ENCODE assay signal across 23 cellular contexts in the genomic region with DNA sequence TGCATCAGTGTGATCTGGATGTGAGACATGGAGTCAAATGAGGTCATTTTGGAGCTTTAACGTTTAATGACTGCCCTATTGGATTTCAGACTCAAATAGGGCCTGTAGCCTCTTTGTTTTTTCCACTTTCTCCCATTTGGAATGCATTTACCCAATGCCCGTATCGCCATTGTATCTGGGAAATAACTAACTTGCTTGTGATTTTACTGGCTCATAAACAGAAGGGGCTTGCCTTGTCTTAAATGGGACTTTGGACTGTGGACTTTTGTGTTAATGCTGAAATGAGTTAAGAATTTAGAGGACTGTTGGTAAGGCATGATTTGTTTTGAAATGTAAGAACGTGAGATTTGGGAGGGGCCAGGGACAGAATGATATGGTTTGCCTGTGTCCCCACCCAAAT.
A peak's percentile ranks its signal among the peaks of the same experiment; 100 is the strongest.
DNase-seq lines count a peak whose midpoint lies in the region; ATAC-seq, FAIRE-seq and TF ChIP-seq lines count a peak whose summit lies in the region.
"Had no signal": no experiment of that assay in that cellular context is flagged by ENCODE, and none has a peak within 500 bp of the region (broad histone marks: within the 10 kb centered on the region; RNA-seq: fewer than 3 reads in every experiment).

No MANE protein-coding gene starts in this region.

- no peak for TF ChIP-seq EP300 in HepG2 (IDR thresholded peaks at IDR 0.05; ENCODE audit: low read depth in 2 of 2, low read length in 2 of 2)
- no peak for TF ChIP-seq EP300 in HepG2 (CRISPR knock-in tag; IDR thresholded peaks at IDR 0.05; ENCODE audit: borderline replicate concordance)

- no peak for TF ChIP-seq RAD21 in HepG2 (CRISPR knock-in tag; IDR thresholded peaks at IDR 0.05)

- H3K36me3 ChIP-seq in HepG2 (replicated peaks in 1 of 2; ENCODE audit: control insufficient read depth in 1 of 2, insufficient read depth in 2 of 2, low read length in 2 of 2) (no peaks in the 10 kb centered on the region), right lobe of liver (no peaks in the 10 kb centered on the region), hepatocyte (replicated peaks; ENCODE audit: insufficient read depth, low read depth) (no peaks in the 10 kb centered on the region), mucosa of descending colon (ENCODE audit: low read depth) (no peaks in the 10 kb centered on the region)
- H3K36me3 ChIP-seq: BLaER1 treated with 17β-estradiol and CSF1 and Interleukin-3, amounts not matched to agents 10 nM and 100 nM had no signal

- peaks cover 47% of the 10 kb centered on the region for H3K9me3 ChIP-seq in HepG2 (ENCODE audit: low read length)
- no peaks in the 10 kb centered on the region for H3K9me3 ChIP-seq in right lobe of liver
- no peaks in the 10 kb centered on the region for H3K9me3 ChIP-seq in hepatocyte (ENCODE audit: low read depth)
- no peaks in the 10 kb centered on the region for H3K9me3 ChIP-seq in mucosa of descending colon
- H3K9me3 ChIP-seq: A549; BLaER1 treated with 17β-estradiol and CSF1 and Interleukin-3, amounts not matched to agents 10 nM and 100 nM had no signal

- no TSS peak for BruUV-seq in HepG2 (replicated peaks; lab: Mats Ljungman, UMichigan)

- intact Hi-C loops in HepG2 (cut with micrococcal nuclease; ENCODE audit: unreplicated experiment): loop anchor here (10.0 kb wide), 1 partner anchor 104 kb away; no protein-coding TSS in a partner anchor
- intact Hi-C loops in right lobe of liver (cut with DNase I): no loop called here
- intact Hi-C loops in mucosa of descending colon (cut with DNase I, micrococcal nuclease): no loop called here
- intact Hi-C loops in left ventricle myocardium superior (cut with micrococcal nuclease): no loop called here

- H3K27ac ChIP-seq in HepG2 (ENCODE audit: extremely low read length, insufficient read depth, low read length): no peak overlapping the region
- no peak overlapping the region for H3K27ac ChIP-seq in right lobe of liver
- H3K27ac ChIP-seq in hepatocyte: peak overlapping the region; percentile 36
- H3K27ac ChIP-seq: 22Rv1; BLaER1 treated with 17β-estradiol and CSF1 and Interleukin-3, amounts not matched to agents 10 nM and 100 nM; C4-2B had no signal

- no peak overlapping the region for H3K9ac ChIP-seq in HepG2 (ENCODE audit: insufficient read depth, low read depth, low read length)
- H3K9ac ChIP-seq: BLaER1 treated with 17β-estradiol and CSF1 and Interleukin-3, amounts not matched to agents 10 nM and 100 nM had no signal

- no peaks in the 10 kb centered on the region for H4K20me1 ChIP-seq in HepG2 (ENCODE audit: insufficient read depth, low read length)
- no peaks in the 10 kb centered on the region for H4K20me1 ChIP-seq in hepatocyte (ENCODE audit: insufficient read depth, poor library complexity, severe bottlenecking)
- H4K20me1 ChIP-seq: BLaER1 treated with 17β-estradiol and CSF1 and Interleukin-3, amounts not matched to agents 10 nM and 100 nM had no signal

- no peak for DNase-seq in HepG2 (ENCODE audit: low spot score)
- DNase-seq in right lobe of liver: no peak
- peak; percentile 4 for DNase-seq in hepatocyte (ENCODE audit: low spot score)
- peak in 1 of 3 donors; percentile 4 for DNase-seq in mucosa of descending colon
- DNase-seq in kidney glomerular epithelial cell (lab: John Stamatoyannopoulos, UW): no peak
- no peak for DNase-seq in left ventricle myocardium superior
- DNase-seq: AML-193; CD4-positive, alpha-beta T cell; CD8-positive, alpha-beta T cell; DMS 273 treated with DMSO at 0.1 percent for 48 hours; DMS153; DMS53; DMS79; DND-41; EL; GDM1 had no signal

- FAIRE-seq in HepG2 (lab: Jason Lieb, UNC): no peak
- FAIRE-seq: A549, GM12878, GM12892, GM18507 had no signal

- TF ChIP-seq CTCF in HepG2 (CRISPR knock-in tag; IDR thresholded peaks at IDR 0.05) (no peak), right lobe of liver (IDR thresholded peaks at IDR 0.05) (no peak), hepatocyte (IDR thresholded peaks at IDR 0.05; ENCODE audit: poor library complexity) (no peak), mucosa of descending colon (IDR thresholded peaks at IDR 0.05) (no peak)

- H3K4me2 ChIP-seq in HepG2 (ENCODE audit: low read depth, low read length) (no peak overlapping the region), hepatocyte (no peak overlapping the region)
- H3K4me2 ChIP-seq: A549; BLaER1 treated with 17β-estradiol and CSF1 and Interleukin-3, amounts not matched to agents 10 nM and 100 nM had no signal

- TF ChIP-seq POLR2A in HepG2 (IDR thresholded peaks at IDR 0.05; ENCODE audit: insufficient read depth in 1 of 2, low read depth in 2 of 2, low read length in 2 of 2) (no peak), right lobe of liver (IDR thresholded peaks at IDR 0.05) (no peak)

- CTCF ChIA-PET in HepG2 (lab: Yijun Ruan, JAX; ENCODE audit: low intra/inter-chr PET ratio, low total read pairs): no interaction called here

- no peaks in the 10 kb centered on the region for H3K79me2 ChIP-seq in HepG2 (ENCODE audit: insufficient read depth, low read length)
- no peaks in the 10 kb centered on the region for H3K79me2 ChIP-seq in hepatocyte

- H3K27me3 ChIP-seq in HepG2 (ENCODE audit: control insufficient read depth in 1 of 2, insufficient read depth in 2 of 2, low read length in 2 of 2): no peaks in the 10 kb centered on the region
- H3K27me3 ChIP-seq in right lobe of liver: no peaks in the 10 kb centered on the region
- H3K27me3 ChIP-seq in hepatocyte: no peaks in the 10 kb centered on the region
- H3K27me3 ChIP-seq: BLaER1 treated with 17β-estradiol and CSF1 and Interleukin-3, amounts not matched to agents 10 nM and 100 nM had no signal

- ATAC-seq in HepG2: no peak
- ATAC-seq in right lobe of liver: no peak
- peak; percentile 70 for ATAC-seq in mucosa of descending colon
- ATAC-seq in left ventricle myocardium superior: no peak
- ATAC-seq: A549; CD8-positive, alpha-beta T cell; GM12878 had no signal

- no peak overlapping the region for H2AFZ ChIP-seq in HepG2 (ENCODE audit: low read length)
- H2AFZ ChIP-seq in hepatocyte: no peak overlapping the region

- 26% methylated on average over 4 of the region's 4 CpGs for WGBS in HepG2 (ENCODE audit: low lambda C conversion rate)
- 46% methylated on average over 4 of the region's 4 CpGs for WGBS in right lobe of liver (ENCODE audit: insufficient coverage, low coverage, low lambda C conversion rate, missing lambda C conversion rate)
- WGBS in hepatocyte (ENCODE audit: low lambda C conversion rate, missing lambda C conversion rate): 83% methylated on average over 4 of the region's 4 CpGs

- in situ Hi-C loops in HepG2 (cut with HindIII; ENCODE audit: extremely low pct_ligation_motif_present, low pct_unique_long_range_greater_than_20kb): no loop called here

- POLR2A ChIA-PET in HepG2 (lab: Yijun Ruan, JAX): no interaction called here

- H3K9me2 ChIP-seq in hepatocyte (replicated peaks; ENCODE audit: insufficient read depth): no peaks in the 10 kb centered on the region

- H3K4me1 ChIP-seq in HepG2 (ENCODE audit: insufficient read depth, low read length) (no peaks in the 10 kb centered on the region), right lobe of liver (no peaks in the 10 kb centered on the region), hepatocyte (ENCODE audit: insufficient read depth) (no peaks in the 10 kb centered on the region), mucosa of descending colon (ENCODE audit: low read depth) (peaks cover 2% of the 10 kb centered on the region)
- H3K4me1 ChIP-seq: BLaER1 treated with 17β-estradiol and CSF1 and Interleukin-3, amounts not matched to agents 10 nM and 100 nM had no signal

- H3K4me3 ChIP-seq in HepG2 (replicated peaks in 1 of 3; ENCODE audit: insufficient read depth in 1 of 3, low read depth in 2 of 3, low read length in 3 of 3) (no peak overlapping the region), right lobe of liver (no peak overlapping the region), hepatocyte (no peak overlapping the region), mucosa of descending colon (no peak overlapping the region)
- H3K4me3 ChIP-seq: A549; BLaER1 treated with 17β-estradiol and CSF1 and Interleukin-3, amounts not matched to agents 10 nM and 100 nM; GM12878 had no signal

TF ChIP-seq in HepG2, 621 proteins besides CTCF, POLR2A, EP300 and RAD21:
- TF ChIP-seq TP53 (CRISPR knock-in tag; conservative IDR thresholded peaks at IDR 0.05): no peak
- TF ChIP-seq, protein P1, sequence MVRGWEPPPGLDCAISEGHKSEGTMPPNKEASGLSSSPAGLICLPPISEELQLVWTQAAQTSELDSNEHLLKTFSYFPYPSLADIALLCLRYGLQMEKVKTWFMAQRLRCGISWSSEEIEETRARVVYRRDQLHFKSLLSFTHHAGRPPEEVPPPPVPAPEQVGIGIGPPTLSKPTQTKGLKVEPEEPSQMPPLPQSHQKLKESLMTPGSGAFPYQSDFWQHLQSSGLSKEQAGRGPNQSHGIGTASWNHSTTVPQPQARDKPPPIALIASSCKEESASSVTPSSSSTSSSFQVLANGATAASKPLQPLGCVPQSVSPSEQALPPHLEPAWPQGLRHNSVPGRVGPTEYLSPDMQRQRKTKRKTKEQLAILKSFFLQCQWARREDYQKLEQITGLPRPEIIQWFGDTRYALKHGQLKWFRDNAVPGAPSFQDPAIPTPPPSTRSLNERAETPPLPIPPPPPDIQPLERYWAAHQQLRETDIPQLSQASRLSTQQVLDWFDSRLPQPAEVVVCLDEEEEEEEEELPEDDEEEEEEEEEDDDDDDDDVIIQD (CRISPR knock-in tag; IDR thresholded peaks at IDR 0.05; ENCODE audit: low read depth): peak; percentile 65; the same call in 1 of the 2 replicates
- TF ChIP-seq, protein P2, sequence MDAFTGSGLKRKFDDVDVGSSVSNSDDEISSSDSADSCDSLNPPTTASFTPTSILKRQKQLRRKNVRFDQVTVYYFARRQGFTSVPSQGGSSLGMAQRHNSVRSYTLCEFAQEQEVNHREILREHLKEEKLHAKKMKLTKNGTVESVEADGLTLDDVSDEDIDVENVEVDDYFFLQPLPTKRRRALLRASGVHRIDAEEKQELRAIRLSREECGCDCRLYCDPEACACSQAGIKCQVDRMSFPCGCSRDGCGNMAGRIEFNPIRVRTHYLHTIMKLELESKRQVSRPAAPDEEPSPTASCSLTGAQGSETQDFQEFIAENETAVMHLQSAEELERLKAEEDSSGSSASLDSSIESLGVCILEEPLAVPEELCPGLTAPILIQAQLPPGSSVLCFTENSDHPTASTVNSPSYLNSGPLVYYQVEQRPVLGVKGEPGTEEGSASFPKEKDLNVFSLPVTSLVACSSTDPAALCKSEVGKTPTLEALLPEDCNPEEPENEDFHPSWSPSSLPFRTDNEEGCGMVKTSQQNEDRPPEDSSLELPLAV (CRISPR knock-in tag; conservative IDR thresholded peaks at IDR 0.05; ENCODE audit: low read depth): no peak
